1 cellular context compared by ENCODE assay signal in the genomic region with DNA sequence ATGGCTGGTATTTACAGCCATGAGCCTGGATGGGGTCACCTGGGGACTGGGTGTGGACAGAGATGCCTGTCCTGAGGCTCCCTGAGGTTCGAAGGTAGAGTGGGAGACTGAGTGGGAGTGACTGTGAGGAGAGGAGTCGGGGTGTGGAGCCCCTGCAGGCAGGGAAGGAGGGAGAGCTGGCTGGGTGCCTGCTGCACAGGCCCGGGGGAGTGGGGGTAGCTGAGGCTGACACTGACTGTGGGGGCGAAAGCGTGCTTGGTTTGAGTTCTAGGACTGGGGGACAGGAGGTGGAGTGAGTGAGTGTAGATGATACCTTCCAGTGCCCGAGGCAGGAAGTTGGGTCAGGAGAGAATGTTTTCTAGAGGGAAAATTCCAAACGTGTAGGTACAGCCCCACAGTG.
TF ChIP-seq lines count a peak whose summit lies in the region.

No MANE protein-coding gene starts in this region.

TF ChIP-seq in IMR-90, 13 proteins besides CTCF, POLR2A, EP300 and RAD21:
- no peak for TF ChIP-seq MAZ (IDR thresholded peaks at IDR 0.05; ENCODE audit: borderline replicate concordance, low read depth, low read length)
- TF ChIP-seq FOS (IDR thresholded peaks at IDR 0.05; ENCODE audit: low read depth, low read length) = no peak
- TF ChIP-seq, protein P1, sequence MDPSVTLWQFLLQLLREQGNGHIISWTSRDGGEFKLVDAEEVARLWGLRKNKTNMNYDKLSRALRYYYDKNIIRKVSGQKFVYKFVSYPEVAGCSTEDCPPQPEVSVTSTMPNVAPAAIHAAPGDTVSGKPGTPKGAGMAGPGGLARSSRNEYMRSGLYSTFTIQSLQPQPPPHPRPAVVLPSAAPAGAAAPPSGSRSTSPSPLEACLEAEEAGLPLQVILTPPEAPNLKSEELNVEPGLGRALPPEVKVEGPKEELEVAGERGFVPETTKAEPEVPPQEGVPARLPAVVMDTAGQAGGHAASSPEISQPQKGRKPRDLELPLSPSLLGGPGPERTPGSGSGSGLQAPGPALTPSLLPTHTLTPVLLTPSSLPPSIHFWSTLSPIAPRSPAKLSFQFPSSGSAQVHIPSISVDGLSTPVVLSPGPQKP (IDR thresholded peaks at IDR 0.05; ENCODE audit: borderline replicate concordance, low read depth, low read length) = no peak
- no peak for TF ChIP-seq BHLHE40 (IDR thresholded peaks at IDR 0.05; ENCODE audit: low read depth, low read length)
- TF ChIP-seq RFX5 (IDR thresholded peaks at IDR 0.05; ENCODE audit: low read depth, low read length) = no peak
- TF ChIP-seq CEBPB (IDR thresholded peaks at IDR 0.05; ENCODE audit: low read depth, low read length) = no peak
- no peak for TF ChIP-seq RCOR1 (IDR thresholded peaks at IDR 0.05; ENCODE audit: insufficient replicate concordance, low read length)
